Comparison of ENCODE assay signal across 16 cellular contexts in the genomic region with DNA sequence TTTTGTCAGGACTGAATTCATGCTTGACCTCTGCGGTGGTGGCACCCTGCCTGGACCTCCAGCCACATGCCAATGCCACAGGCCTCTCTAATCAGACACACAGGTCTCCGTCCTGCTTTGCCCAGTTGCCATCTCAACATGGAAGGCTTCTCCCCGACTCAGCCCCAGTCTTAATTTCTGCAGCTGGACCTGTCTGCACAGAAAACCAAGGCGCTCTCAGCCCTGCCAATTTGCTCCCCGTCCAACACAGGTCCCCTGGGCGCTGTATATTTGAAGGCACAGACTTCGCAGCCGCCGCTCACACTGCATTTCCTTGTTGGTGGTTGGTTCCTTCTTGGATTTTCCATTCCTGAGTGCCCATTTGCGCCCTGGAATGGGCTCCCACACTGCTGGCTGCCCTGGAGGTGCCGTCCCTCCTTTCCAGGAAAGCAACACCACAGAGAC. TPM values are rescaled to one million over a fixed set of nuclear protein-coding genes. Genes with fewer than 3 reads are reported as not detected.
DNase-seq lines count a peak whose midpoint lies in the region; ATAC-seq, FAIRE-seq and TF ChIP-seq lines count a peak whose summit lies in the region.
"Had no signal": no experiment of that assay in that cellular context is flagged by ENCODE, and none has a peak within 500 bp of the region (broad histone marks: within the 10 kb centered on the region; RNA-seq: fewer than 3 reads in every experiment).

No MANE protein-coding gene starts in this region.

- no peak for TF ChIP-seq CTCF in right atrium auricular region (IDR thresholded peaks at IDR 0.05)
- TF ChIP-seq CTCF in kidney (IDR thresholded peaks at IDR 0.05; ENCODE audit: borderline replicate concordance, extremely low read depth, insufficient read depth): no peak
- TF ChIP-seq CTCF in type B pancreatic cell (conservative IDR thresholded peaks at IDR 0.05): no peak

- POLR2A ChIA-PET in CD8-positive, alpha-beta memory T cell (lab: Charles Lee): no interaction called here

- H3K27me3 Mint-ChIP-seq in type B pancreatic cell: no peaks in the 10 kb centered on the region
- no peaks in the 10 kb centered on the region for H3K27me3 Mint-ChIP-seq in activated T-helper 2 cell treated with anti-CD3 and anti-CD28 coated beads, Interferon-gamma antibody, Interleukin-2, Interleukin-4, amounts not matched to agents 10 μg/mL and 5 μg/mL and 100 μg/mL, durations not matched to agents 14 hours and 24 hours and 36 hours (ENCODE audit: low read depth)
- no peaks in the 10 kb centered on the region for H3K27me3 Mint-ChIP-seq in CD8-positive, alpha-beta memory T cell
- H3K27me3 Mint-ChIP-seq: activated CD4-positive, alpha-beta memory T cell treated with anti-CD3 and anti-CD28 coated beads, Interleukin-2, amount 10 ng/mL, durations not matched to agents 7 days and 5 days had no signal

- H3K36me3 Mint-ChIP-seq in type B pancreatic cell: no peaks in the 10 kb centered on the region
- H3K36me3 Mint-ChIP-seq in activated T-helper 2 cell treated with anti-CD3 and anti-CD28 coated beads, Interferon-gamma antibody, Interleukin-2, Interleukin-4, amounts not matched to agents 10 μg/mL and 5 μg/mL and 100 μg/mL, durations not matched to agents 14 hours and 24 hours and 36 hours (ENCODE audit: low read depth): peaks cover 12% of the 10 kb centered on the region
- H3K36me3 Mint-ChIP-seq in CD8-positive, alpha-beta memory T cell: peaks cover 0 to 9% (median 0%) of the 10 kb centered on the region in 3 donors

- peak; percentile 49 for ATAC-seq in Right ventricle myocardium superior (ENCODE audit: poor library complexity)

- H3K9ac ChIP-seq in adipocyte (ENCODE audit: low read length) (no peak overlapping the region), kidney (ENCODE audit: low read length in 2 of 2) (no peak overlapping the region)

- CTCF ChIA-PET in CD8-positive, alpha-beta memory T cell (lab: Charles Lee): no interaction called here

- H3K27me3 ChIP-seq in right atrium auricular region: no peaks in the 10 kb centered on the region
- no peaks in the 10 kb centered on the region for H3K27me3 ChIP-seq in adipocyte (replicated peaks; ENCODE audit: control insufficient read depth, insufficient read depth, low read length)
- no peaks in the 10 kb centered on the region for H3K27me3 ChIP-seq in CD8-positive, alpha-beta memory T cell (ENCODE audit: insufficient read depth, low read length, poor library complexity, severe bottlenecking)
- H3K27me3 ChIP-seq: colonic mucosa, Peyer's patch, vagina had no signal

- peaks cover 28% of the 10 kb centered on the region for H3K4me1 Mint-ChIP-seq in type B pancreatic cell (ENCODE audit: unreplicated experiment)
- H3K4me1 Mint-ChIP-seq in activated T-helper 2 cell treated with anti-CD3 and anti-CD28 coated beads, Interferon-gamma antibody, Interleukin-2, Interleukin-4, amounts not matched to agents 10 μg/mL and 5 μg/mL and 100 μg/mL, durations not matched to agents 14 hours and 24 hours and 36 hours (ENCODE audit: low read depth): peaks cover 3% of the 10 kb centered on the region
- H3K4me1 Mint-ChIP-seq in CD8-positive, alpha-beta memory T cell: peaks cover 0 to 5% (median 0%) of the 10 kb centered on the region in 3 donors

- H3K4me3 Mint-ChIP-seq in type B pancreatic cell: peak overlapping the region; percentile 21
- no peak overlapping the region for H3K4me3 Mint-ChIP-seq in activated T-helper 2 cell treated with anti-CD3 and anti-CD28 coated beads, Interferon-gamma antibody, Interleukin-2, Interleukin-4, amounts not matched to agents 10 μg/mL and 5 μg/mL and 100 μg/mL, durations not matched to agents 14 hours and 24 hours and 36 hours (ENCODE audit: low read depth)
- H3K4me3 Mint-ChIP-seq in CD8-positive, alpha-beta memory T cell: no peak overlapping the region
- H3K4me3 Mint-ChIP-seq: activated CD4-positive, alpha-beta memory T cell treated with anti-CD3 and anti-CD28 coated beads, Interleukin-2, amount 10 ng/mL, durations not matched to agents 7 days and 5 days had no signal

- H3K36me3 ChIP-seq in right atrium auricular region (no peaks in the 10 kb centered on the region), adipocyte (ENCODE audit: control insufficient read depth, insufficient read depth, low read length, severe bottlenecking) (no peaks in the 10 kb centered on the region), kidney (ENCODE audit: control insufficient read depth in 1 of 2, insufficient read depth in 2 of 2, low read length in 2 of 2) (no peaks in the 10 kb centered on the region)
- peaks cover 9% of the 10 kb centered on the region for H3K36me3 ChIP-seq in CD8-positive, alpha-beta memory T cell (ENCODE audit: insufficient read depth, low read length)
- H3K36me3 ChIP-seq: colonic mucosa had no signal

- intact Hi-C loops in Right ventricle myocardium superior (cut with DNase I) (no loop called here), kidney (cut with DNase I) (no loop called here)
- intact Hi-C loops in activated T-helper 2 cell treated with anti-CD3 and anti-CD28 coated beads, Interferon-gamma antibody, Interleukin-2, Interleukin-4, amounts not matched to agents 10 μg/mL and 5 μg/mL and 100 μg/mL, durations not matched to agents 14 hours and 24 hours and 36 hours (cut with micrococcal nuclease): no loop called here

- no peak for DNase-seq in Right ventricle myocardium superior
- DNase-seq in right atrium auricular region (ENCODE audit: low spot score): no peak
- no peak for DNase-seq in adipocyte (ENCODE audit: low read depth)
- DNase-seq in kidney: peak; percentile 64
- DNase-seq in type B pancreatic cell (ENCODE audit: extremely low spot score, unreplicated experiment): no peak
- no peak for DNase-seq in activated T-helper 2 cell treated with anti-CD3 and anti-CD28 coated beads, Interferon-gamma antibody, Interleukin-2, Interleukin-4, amounts not matched to agents 10 μg/mL and 5 μg/mL and 100 μg/mL, durations not matched to agents 14 hours and 24 hours and 36 hours (ENCODE audit: low spot score)
- DNase-seq in CD8-positive, alpha-beta memory T cell: no peak
- DNase-seq in middle frontal gyrus (ENCODE audit: extremely low spot score, low spot score): no peak
- DNase-seq: activated CD4-positive, alpha-beta memory T cell treated with anti-CD3 and anti-CD28 coated beads, Interleukin-2, amount 10 ng/mL, durations not matched to agents 7 days and 5 days; activated naive CD4-positive, alpha-beta T cell; colonic mucosa; NCI-H2029 treated with DMSO at 0.1 percent for 48 hours; Peyer's patch had no signal

- no peaks in the 10 kb centered on the region for H3K9me3 Mint-ChIP-seq in type B pancreatic cell
- H3K9me3 Mint-ChIP-seq in activated T-helper 2 cell treated with anti-CD3 and anti-CD28 coated beads, Interferon-gamma antibody, Interleukin-2, Interleukin-4, amounts not matched to agents 10 μg/mL and 5 μg/mL and 100 μg/mL, durations not matched to agents 14 hours and 24 hours and 36 hours: no peaks in the 10 kb centered on the region
- H3K9me3 Mint-ChIP-seq in CD8-positive, alpha-beta memory T cell: no peaks in the 10 kb centered on the region
- H3K9me3 Mint-ChIP-seq: activated CD4-positive, alpha-beta memory T cell treated with anti-CD3 and anti-CD28 coated beads, Interleukin-2, amount 10 ng/mL, durations not matched to agents 7 days and 5 days had no signal

- H3K9me3 ChIP-seq in right atrium auricular region (no peaks in the 10 kb centered on the region), adipocyte (ENCODE audit: control insufficient read depth, low read length) (no peaks in the 10 kb centered on the region), kidney (ENCODE audit: control insufficient read depth in 1 of 2, low read length in 2 of 2) (no peaks in the 10 kb centered on the region)
- no peaks in the 10 kb centered on the region for H3K9me3 ChIP-seq in CD8-positive, alpha-beta memory T cell (ENCODE audit: low read length)
- H3K9me3 ChIP-seq: colonic mucosa, Peyer's patch, vagina had no signal

- no peak overlapping the region for H3K27ac ChIP-seq in right atrium auricular region
- no peak overlapping the region for H3K27ac ChIP-seq in kidney (ENCODE audit: low read depth in 2 of 2, low read length in 2 of 2)
- H3K27ac ChIP-seq in CD8-positive, alpha-beta memory T cell (ENCODE audit: low read depth, low read length): no peak overlapping the region
- H3K27ac ChIP-seq: colonic mucosa, Peyer's patch, vagina had no signal

- FAIRE-seq in kidney (lab: Jason Lieb, UNC): no peak

- H3K4me1 ChIP-seq in right atrium auricular region (peaks cover 0 to 14% of the 10 kb centered on the region in 2 donors), adipocyte (ENCODE audit: control insufficient read depth, insufficient read depth, low read length) (peaks cover 25% of the 10 kb centered on the region), kidney (ENCODE audit: control insufficient read depth in 1 of 2, insufficient read depth in 1 of 2, low read depth in 1 of 2, low read length in 2 of 2) (peaks cover 5 to 12% of the 10 kb centered on the region in 2 donors)
- no peaks in the 10 kb centered on the region for H3K4me1 ChIP-seq in CD8-positive, alpha-beta memory T cell (ENCODE audit: insufficient read depth, low read length)
- H3K4me1 ChIP-seq: colonic mucosa, Peyer's patch had no signal

- H3K4me3 ChIP-seq in right atrium auricular region: no peak overlapping the region
- peak overlapping the region; percentile 16 for H3K4me3 ChIP-seq in adipocyte (ENCODE audit: low read length)
- H3K4me3 ChIP-seq in kidney (ENCODE audit: low read length in 2 of 2): no peak overlapping the region
- no peak overlapping the region for H3K4me3 ChIP-seq in CD8-positive, alpha-beta memory T cell (ENCODE audit: low read length)
- H3K4me3 ChIP-seq: colonic mucosa, Peyer's patch, vagina had no signal

- peak overlapping the region; percentile 90 for H3K27ac Mint-ChIP-seq in type B pancreatic cell
- no peak overlapping the region for H3K27ac Mint-ChIP-seq in activated T-helper 2 cell treated with anti-CD3 and anti-CD28 coated beads, Interferon-gamma antibody, Interleukin-2, Interleukin-4, amounts not matched to agents 10 μg/mL and 5 μg/mL and 100 μg/mL, durations not matched to agents 14 hours and 24 hours and 36 hours
- H3K27ac Mint-ChIP-seq in CD8-positive, alpha-beta memory T cell: no peak overlapping the region
- H3K27ac Mint-ChIP-seq: activated CD4-positive, alpha-beta memory T cell treated with anti-CD3 and anti-CD28 coated beads, Interleukin-2, amount 10 ng/mL, durations not matched to agents 7 days and 5 days had no signal

RNA-seq across cellular contexts. Expression of gene PLEKHG5, which starts 28.0 kb away (rescaled TPM):
- 16.8 TPM for total RNA-seq in Right ventricle myocardium superior
- 1 to 10 TPM; 7.0 to 7.9 TPM for total RNA-seq in right atrium auricular region
- 14.0 TPM for total RNA-seq in kidney
- polyA plus RNA-seq in kidney (ENCODE audit: insufficient read depth, low read depth, low replicate concordance): 4.4 TPM
- 28.5 and 30.6 TPM in 2 replicates for total RNA-seq in type B pancreatic cell (ENCODE audit: low replicate concordance)
- 1.1 and 1.6 TPM in 2 replicates for total RNA-seq in activated T-helper 2 cell treated with anti-CD3 and anti-CD28 coated beads, Interferon-gamma antibody, Interleukin-2, Interleukin-4, amounts not matched to agents 10 μg/mL and 5 μg/mL and 100 μg/mL, durations not matched to agents 14 hours and 24 hours and 36 hours
- total RNA-seq in CD8-positive, alpha-beta memory T cell: 1 to 10 TPM; 2.2 to 2.6 TPM
- polyA plus RNA-seq in CD8-positive, alpha-beta memory T cell: 1.0 TPM

RNA-seq across cellular contexts. Expression of gene NOL9, which starts 34.8 kb away (rescaled TPM):
- total RNA-seq in Right ventricle myocardium superior (10.9 TPM), right atrium auricular region (10 to 100 TPM; 15.4 to 15.6 TPM), kidney (28.7 TPM), type B pancreatic cell (ENCODE audit: low replicate concordance) (32.9 and 43.0 TPM in 2 replicates)
- polyA plus RNA-seq in kidney (ENCODE audit: insufficient read depth, low read depth, low replicate concordance): 4.3 TPM
- 43.4 and 50.0 TPM in 2 replicates for total RNA-seq in activated T-helper 2 cell treated with anti-CD3 and anti-CD28 coated beads, Interferon-gamma antibody, Interleukin-2, Interleukin-4, amounts not matched to agents 10 μg/mL and 5 μg/mL and 100 μg/mL, durations not matched to agents 14 hours and 24 hours and 36 hours
- total RNA-seq in CD8-positive, alpha-beta memory T cell: 10 to 100 TPM; 55.8 to 57.8 TPM
- polyA plus RNA-seq in CD8-positive, alpha-beta memory T cell: 18.2 TPM

RNA-seq across cellular contexts. Expression of gene TAS1R1, which starts 35.6 kb away (rescaled TPM):
- not detected for total RNA-seq in Right ventricle myocardium superior
- not detected for total RNA-seq in right atrium auricular region
- not detected for total RNA-seq in kidney
- not detected for polyA plus RNA-seq in kidney (ENCODE audit: insufficient read depth, low read depth, low replicate concordance)
- not detected in 2 replicates for total RNA-seq in type B pancreatic cell (ENCODE audit: low replicate concordance)
- not detected in 2 replicates for total RNA-seq in activated T-helper 2 cell treated with anti-CD3 and anti-CD28 coated beads, Interferon-gamma antibody, Interleukin-2, Interleukin-4, amounts not matched to agents 10 μg/mL and 5 μg/mL and 100 μg/mL, durations not matched to agents 14 hours and 24 hours and 36 hours
- not detected for total RNA-seq in CD8-positive, alpha-beta memory T cell
- polyA plus RNA-seq in CD8-positive, alpha-beta memory T cell: not detected
- total RNA-seq: colonic mucosa, Daoy, Peyer's patch, vagina had no signal
- polyA plus RNA-seq: neural cell had no signal

RNA-seq across cellular contexts. Expression of gene TNFRSF25, which starts 53.5 kb away (rescaled TPM):
- 13.7 TPM for total RNA-seq in Right ventricle myocardium superior
- 1 to 10 TPM; 4.4 to 7.4 TPM for total RNA-seq in right atrium auricular region
- 13.8 TPM for total RNA-seq in kidney
- polyA plus RNA-seq in kidney (ENCODE audit: insufficient read depth, low read depth, low replicate concordance): 7.6 TPM
- 27.0 and 29.4 TPM in 2 replicates for total RNA-seq in type B pancreatic cell (ENCODE audit: low replicate concordance)
- total RNA-seq in activated T-helper 2 cell treated with anti-CD3 and anti-CD28 coated beads, Interferon-gamma antibody, Interleukin-2, Interleukin-4, amounts not matched to agents 10 μg/mL and 5 μg/mL and 100 μg/mL, durations not matched to agents 14 hours and 24 hours and 36 hours: 88.0 and 89.7 TPM in 2 replicates
- total RNA-seq in CD8-positive, alpha-beta memory T cell: 100 to 1,000 TPM in 1 of 2 experiments, 10 to 100 TPM in 1; 90.8 to 100 TPM
- polyA plus RNA-seq in CD8-positive, alpha-beta memory T cell: 30.0 TPM
